ENCODE assay signal across 28 cellular contexts in genomic region chr9:71213633-71214032, GRCh38.
"Had no signal": no experiment of that assay in that cellular context is flagged by ENCODE, and none has a peak within 500 bp of the region (broad histone marks: within the 10 kb centered on the region; RNA-seq: fewer than 3 reads in every experiment).

No MANE protein-coding gene starts in this region.

- FAIRE-seq: astrocyte, endothelial cell of umbilical vein had no signal

- H3K27ac ChIP-seq: body of pancreas, colonic mucosa, epithelial cell of prostate, esophagus squamous epithelium, gastroesophageal sphincter, heart right ventricle had no signal

- ATAC-seq: activated CD4-positive, alpha-beta T cell treated with anti-CD3 and anti-CD28 coated beads for 36 hours; activated CD8-positive, alpha-beta memory T cell treated with anti-CD3 and anti-CD28 coated beads, Interleukin-2, amount 10 ng/mL, durations not matched to agents 7 days and 5 days; activated CD8-positive, alpha-beta T cell treated with anti-CD3 and anti-CD28 coated beads, Interleukin-2, amount 10 ng/mL, durations not matched to agents 7 days and 5 days; activated naive CD8-positive, alpha-beta T cell treated with anti-CD3 and anti-CD28 coated beads, Interleukin-2, amount 50 U/mL, for 24 hours; body of pancreas; gastroesophageal sphincter; heart right ventricle had no signal

- H3K36me3 ChIP-seq: colonic mucosa, esophagus squamous epithelium, gastroesophageal sphincter, heart right ventricle had no signal

- H3K4me3 ChIP-seq: body of pancreas, colonic mucosa, esophagus squamous epithelium, gastroesophageal sphincter, heart right ventricle had no signal

- H3K9me3 ChIP-seq: body of pancreas, colonic mucosa, esophagus squamous epithelium had no signal

- H3K4me1 ChIP-seq: body of pancreas, colonic mucosa, esophagus squamous epithelium, gastroesophageal sphincter, heart right ventricle had no signal

- H3K27me3 ChIP-seq: body of pancreas, colonic mucosa, esophagus squamous epithelium, gastroesophageal sphincter, heart right ventricle had no signal

- DNase-seq: activated CD4-positive, alpha-beta memory T cell treated with anti-CD3 and anti-CD28 coated beads for 36 hours; activated CD4-positive, alpha-beta T cell treated with anti-CD3 and anti-CD28 coated beads for 36 hours; activated CD4-positive, alpha-beta T cell treated with anti-CD3 and anti-CD28 coated beads, Interleukin-2, amount 10 ng/mL, durations not matched to agents 24 days and 14 days; activated CD4-positive, CD25-positive, alpha-beta regulatory T cell; activated CD4-positive, CD25-positive, alpha-beta regulatory T cell treated with anti-CD3 and anti-CD28 coated beads, Interleukin-2, amount 50 U/mL, for 72 hours; activated CD8-positive, alpha-beta memory T cell treated with anti-CD3 and anti-CD28 coated beads, Interleukin-2, amount 10 ng/mL, durations not matched to agents 7 days and 5 days; activated CD8-positive, alpha-beta memory T cell treated with anti-CD3 and anti-CD28 coated beads, Interleukin-2, amount 50 U/mL, for 4 hours; activated CD8-positive, alpha-beta T cell treated with anti-CD3 and anti-CD28 coated beads, Interleukin-2, amount 10 ng/mL, durations not matched to agents 7 days and 5 days; activated effector memory CD4-positive, alpha-beta T cell treated with anti-CD3 and anti-CD28 coated beads, Interleukin-2, amount 50 U/mL, for 16 hours; activated naive CD4-positive, alpha-beta T cell treated with anti-CD3 and anti-CD28 coated beads for 36 hours; activated naive CD8-positive, alpha-beta T cell treated with anti-CD3 and anti-CD28 coated beads for 36 hours; activated naive CD8-positive, alpha-beta T cell treated with anti-CD3 and anti-CD28 coated beads, Interleukin-2, amount 50 U/mL, for 24 hours; activated T-cell treated with anti-CD3 and anti-CD28 coated beads, Interleukin-2, amount 50 U/mL, for 1 hour; activated T-cell treated with anti-CD3 and anti-CD28 coated beads, Interleukin-2, amount 50 U/mL, for 48 hours; amniotic stem cell; anterior cingulate cortex; body of pancreas; caudate nucleus; colonic mucosa; effector CD8-positive, alpha-beta T cell; esophagus squamous epithelium; foreskin melanocyte; heart right ventricle; T-helper 2 cell had no signal
